ENCODE assay signal across 12 cellular contexts in genomic region chr5:95733100-95733499, GRCh38. TPM values are rescaled to one million over a fixed set of nuclear protein-coding genes. Genes with fewer than 3 reads are reported as not detected.
DNase-seq lines count a peak whose midpoint lies in the region; ATAC-seq and TF ChIP-seq lines count a peak whose summit lies in the region.
"Had no signal": no experiment of that assay in that cellular context is flagged by ENCODE, and none has a peak within 500 bp of the region (broad histone marks: within the 10 kb centered on the region; RNA-seq: fewer than 3 reads in every experiment).

No MANE protein-coding gene starts in this region.

- peak in 1 of 2 donors; percentile 26 for TF ChIP-seq EP300 in tibial nerve (IDR thresholded peaks at IDR 0.05)

- no peak for DNase-seq in activated naive CD4-positive, alpha-beta T cell treated with anti-CD3 and anti-CD28 coated beads, Interleukin-2, amount 10 ng/mL, durations not matched to agents 7 days and 5 days
- DNase-seq in colonic mucosa (no peak), tibial nerve (ENCODE audit: low spot score in 2 of 2) (no peak), AG20443 (ENCODE audit: low spot score) (no peak)
- no peak for DNase-seq in activated CD4-positive, alpha-beta T cell treated with anti-CD3 and anti-CD28 coated beads for 48 hours
- DNase-seq: head of caudate nucleus, MV-4-11, posterior cingulate gyrus had no signal

- 54 to 55% methylated on average over 8 of the region's 8 CpGs for WGBS in tibial nerve, 2 donors

- H3K4me3 Mint-ChIP-seq in activated naive CD4-positive, alpha-beta T cell treated with anti-CD3 and anti-CD28 coated beads, Interleukin-2, amount 50 U/mL, for 24 hours = peak overlapping the region; percentile 65
- H3K4me3 Mint-ChIP-seq in activated naive CD4-positive, alpha-beta T cell treated with anti-CD3 and anti-CD28 coated beads, Interleukin-2, amount 10 ng/mL, durations not matched to agents 7 days and 5 days = no peak overlapping the region

- H3K9me3 ChIP-seq in colonic mucosa = no peaks in the 10 kb centered on the region
- no peaks in the 10 kb centered on the region for H3K9me3 ChIP-seq in muscle layer of duodenum (ENCODE audit: control insufficient read depth in 1 of 2, low read length in 2 of 2)
- H3K9me3 ChIP-seq in tibial nerve = no peaks in the 10 kb centered on the region

- TF ChIP-seq POLR2A in tibial nerve (IDR thresholded peaks at IDR 0.05) = no peak

- H3K9me3 Mint-ChIP-seq in activated naive CD4-positive, alpha-beta T cell treated with anti-CD3 and anti-CD28 coated beads, Interleukin-2, amount 50 U/mL, for 24 hours = no peaks in the 10 kb centered on the region
- H3K9me3 Mint-ChIP-seq in activated naive CD4-positive, alpha-beta T cell treated with anti-CD3 and anti-CD28 coated beads, Interleukin-2, amount 10 ng/mL, durations not matched to agents 7 days and 5 days = no peaks in the 10 kb centered on the region

- H3K36me3 Mint-ChIP-seq in activated naive CD4-positive, alpha-beta T cell treated with anti-CD3 and anti-CD28 coated beads, Interleukin-2, amount 50 U/mL, for 24 hours = no peaks in the 10 kb centered on the region
- H3K36me3 Mint-ChIP-seq in activated naive CD4-positive, alpha-beta T cell treated with anti-CD3 and anti-CD28 coated beads, Interleukin-2, amount 10 ng/mL, durations not matched to agents 7 days and 5 days = no peaks in the 10 kb centered on the region

- H3K27ac ChIP-seq in colonic mucosa (peak overlapping the region; percentile 15), muscle layer of duodenum (ENCODE audit: low read length) (peak overlapping the region; percentile 93), tibial nerve (peak overlapping the region; percentile 73 to 100 (median 96))

- peaks cover 21% of the 10 kb centered on the region for H3K27me3 Mint-ChIP-seq in activated naive CD4-positive, alpha-beta T cell treated with anti-CD3 and anti-CD28 coated beads, Interleukin-2, amount 50 U/mL, for 24 hours
- peaks cover 40% of the 10 kb centered on the region for H3K27me3 Mint-ChIP-seq in activated naive CD4-positive, alpha-beta T cell treated with anti-CD3 and anti-CD28 coated beads, Interleukin-2, amount 10 ng/mL, durations not matched to agents 7 days and 5 days

- peaks cover 6% of the 10 kb centered on the region for H3K4me1 ChIP-seq in colonic mucosa
- peaks cover 8 to 14% of the 10 kb centered on the region in 2 donors for H3K4me1 ChIP-seq in muscle layer of duodenum (ENCODE audit: control insufficient read depth in 1 of 2, insufficient read depth in 2 of 2, low read length in 2 of 2)
- H3K4me1 ChIP-seq in tibial nerve = peaks cover 0 to 68% (median 28%) of the 10 kb centered on the region in 4 donors

- no peak for ATAC-seq in HG02642 (IDR thresholded peaks at IDR 0.05; ENCODE audit: poor library complexity, unreplicated experiment)

- H3K9ac ChIP-seq in colonic mucosa (ENCODE audit: low read depth in 2 of 2, low read length in 2 of 2) = peak overlapping the region in 1 of 2 donors; percentile 98

- H3K4me1 Mint-ChIP-seq in activated naive CD4-positive, alpha-beta T cell treated with anti-CD3 and anti-CD28 coated beads, Interleukin-2, amount 50 U/mL, for 24 hours = peaks cover 48% of the 10 kb centered on the region
- H3K4me1 Mint-ChIP-seq in activated naive CD4-positive, alpha-beta T cell treated with anti-CD3 and anti-CD28 coated beads, Interleukin-2, amount 10 ng/mL, durations not matched to agents 7 days and 5 days = peaks cover 35% of the 10 kb centered on the region

- no peaks in the 10 kb centered on the region for H3K27me3 ChIP-seq in colonic mucosa
- H3K27me3 ChIP-seq in muscle layer of duodenum (ENCODE audit: low read depth, low read length) = no peaks in the 10 kb centered on the region
- no peaks in the 10 kb centered on the region for H3K27me3 ChIP-seq in tibial nerve

- TF ChIP-seq CTCF in colonic mucosa (IDR thresholded peaks at IDR 0.05) (no peak), tibial nerve (IDR thresholded peaks at IDR 0.05) (no peak)

- intact Hi-C loops in colonic mucosa (cut with DNase I) = loop anchor here (10.0 kb wide), 1 partner anchor 68 kb away; no protein-coding TSS in a partner anchor

- no peaks in the 10 kb centered on the region for H3K36me3 ChIP-seq in colonic mucosa
- no peaks in the 10 kb centered on the region for H3K36me3 ChIP-seq in muscle layer of duodenum (ENCODE audit: control insufficient read depth in 1 of 2, insufficient read depth in 2 of 2, low read length in 2 of 2)
- peaks cover 0 to under 1% (median 0%) of the 10 kb centered on the region in 3 donors for H3K36me3 ChIP-seq in tibial nerve

- H3K4me3 ChIP-seq in colonic mucosa (peak overlapping the region; percentile 61), muscle layer of duodenum (ENCODE audit: low read depth in 1 of 2, low read length in 2 of 2) (peak overlapping the region; percentile 82 to 85), tibial nerve (peak overlapping the region; percentile 48 to 97 (median 70))

- CTCF ChIA-PET in activated naive CD4-positive, alpha-beta T cell treated with anti-CD3 and anti-CD28 coated beads, Interleukin-2, amount 10 ng/mL, durations not matched to agents 7 days and 5 days (lab: Charles Lee) = interaction anchor here (0.7 to 0.9 kb wide), 2 partner anchors 13 to 114 kb away, joined by 3 read pairs; no protein-coding TSS in a partner anchor

- no peak overlapping the region for H3K27ac Mint-ChIP-seq in activated naive CD4-positive, alpha-beta T cell treated with anti-CD3 and anti-CD28 coated beads, Interleukin-2, amount 50 U/mL, for 24 hours
- no peak overlapping the region for H3K27ac Mint-ChIP-seq in activated naive CD4-positive, alpha-beta T cell treated with anti-CD3 and anti-CD28 coated beads, Interleukin-2, amount 10 ng/mL, durations not matched to agents 7 days and 5 days

RNA-seq across cellular contexts. Expression of gene RHOBTB3, which starts 2.0 kb away (rescaled TPM):
- total RNA-seq in colonic mucosa (10 to 100 TPM; 50.0 to 59.0 TPM), tibial nerve (100 to 1,000 TPM; 130 to 219 (median 195) TPM)

RNA-seq across cellular contexts. Expression of gene SPATA9, which starts 50.3 kb away (rescaled TPM):
- total RNA-seq in colonic mucosa = under 1 TPM; 0.37 to 0.40 TPM
- total RNA-seq in tibial nerve = 1 to 10 TPM in 1 of 4 donors, not detected in 3; 1.2 TPM
- total RNA-seq: OCI-LY7 had no signal

Comparison
In these comparisons a context has a peak if more than half of its experiments do, and no peak if none do; other contexts are left out.
1. H3K27ac ChIP-seq: peak in every context shown above with its lines; median percentile 96 in tibial nerve; 93 in muscle layer of duodenum; 15 in colonic mucosa.